Comparison of ENCODE assay signal across 1 cellular context in genomic region chr6:32763417-32763816, GRCh38.
TF ChIP-seq lines count a peak whose summit lies in the region.

Gene HLA-DQB2 (minus strand): TSS chr6:32763532. CDS start chr6:32763470, 62 bp downstream.

TF ChIP-seq in H1, 55 proteins besides CTCF, POLR2A, EP300 and RAD21:
- TF ChIP-seq SAP30 (IDR thresholded peaks at IDR 0.05; ENCODE audit: insufficient read depth, insufficient replicate concordance, low read length): no peak
- TF ChIP-seq CREB1 (IDR thresholded peaks at IDR 0.05): no peak
- peak; percentile 60; the same call in 1 of the 2 replicates for TF ChIP-seq RFX5 (IDR thresholded peaks at IDR 0.05; ENCODE audit: borderline replicate concordance, low read depth, low read length)
